ENCODE assay signal across 14 cellular contexts in genomic region chr2:10390369-10390801, GRCh38. TPM values are rescaled to one million over a fixed set of nuclear protein-coding genes. Genes with fewer than 3 reads are reported as not detected.
DNase-seq lines count a peak whose midpoint lies in the region; ATAC-seq, FAIRE-seq and TF ChIP-seq lines count a peak whose summit lies in the region.
"Had no signal": no experiment of that assay in that cellular context is flagged by ENCODE, and none has a peak within 500 bp of the region (broad histone marks: within the 10 kb centered on the region; RNA-seq: fewer than 3 reads in every experiment).

No MANE protein-coding gene starts in this region.

- intact Hi-C loops in heart right ventricle (cut with DNase I): no loop called here

- no peaks in the 10 kb centered on the region for H3K36me3 ChIP-seq in CD4-positive, CD25-positive, alpha-beta regulatory T cell (ENCODE audit: control insufficient read depth, insufficient read depth, low read length)
- H3K36me3 ChIP-seq in bronchial epithelial cell (ENCODE audit: control insufficient read depth, insufficient read depth, low read length) (no peaks in the 10 kb centered on the region), osteoblast (ENCODE audit: insufficient read depth, low read length) (peaks cover 6% of the 10 kb centered on the region), heart right ventricle (no peaks in the 10 kb centered on the region)
- H3K36me3 ChIP-seq: gastrocnemius medialis had no signal

- WGBS in heart right ventricle, 2 donors: 69 to 80% methylated on average over 6 of the region's 6 CpGs

- H3K27ac ChIP-seq in CD4-positive, CD25-positive, alpha-beta regulatory T cell (ENCODE audit: insufficient read depth, low read length, poor library complexity, severe bottlenecking): no peak overlapping the region
- no peak overlapping the region for H3K27ac ChIP-seq in osteoblast (ENCODE audit: low read depth, low read length)
- H3K27ac ChIP-seq in heart right ventricle: no peak overlapping the region
- H3K27ac ChIP-seq: gastrocnemius medialis had no signal

- no peak overlapping the region for H3K4me3 Mint-ChIP-seq in CD4-positive, CD25-positive, alpha-beta regulatory T cell
- H3K4me3 Mint-ChIP-seq: activated CD4-positive, alpha-beta T cell treated with anti-CD3 and anti-CD28 coated beads, Interleukin-2, amount 10 ng/mL, durations not matched to agents 24 days and 14 days had no signal

- no peaks in the 10 kb centered on the region for H3K9me3 Mint-ChIP-seq in CD4-positive, CD25-positive, alpha-beta regulatory T cell
- H3K9me3 Mint-ChIP-seq: activated CD4-positive, alpha-beta T cell treated with anti-CD3 and anti-CD28 coated beads, Interleukin-2, amount 10 ng/mL, durations not matched to agents 24 days and 14 days had no signal

- peaks cover 5% of the 10 kb centered on the region for H3K36me3 Mint-ChIP-seq in CD4-positive, CD25-positive, alpha-beta regulatory T cell

- H3K4me3 ChIP-seq in CD4-positive, CD25-positive, alpha-beta regulatory T cell (ENCODE audit: low read depth, low read length): no peak overlapping the region
- H3K4me3 ChIP-seq in bronchial epithelial cell (ENCODE audit: low read depth, low read length): no peak overlapping the region
- no peak overlapping the region for H3K4me3 ChIP-seq in osteoblast (ENCODE audit: insufficient read depth, low read length)
- H3K4me3 ChIP-seq in heart right ventricle: no peak overlapping the region
- H3K4me3 ChIP-seq: gastrocnemius medialis had no signal

- FAIRE-seq in bronchial epithelial cell (lab: Jason Lieb, UNC): no peak
- FAIRE-seq: astrocyte, kidney had no signal

- peaks cover 7 to 73% (median 29%) of the 10 kb centered on the region in 4 donors for H3K4me1 Mint-ChIP-seq in CD4-positive, CD25-positive, alpha-beta regulatory T cell

- CTCF ChIA-PET in GM10248 (lab: Yijun Ruan, JAX): interaction anchor here (1.0 to 1.5 kb wide), 3 partner anchors 12 to 318 kb away, joined by 3 read pairs; no protein-coding TSS in a partner anchor

- no peaks in the 10 kb centered on the region for H3K27me3 Mint-ChIP-seq in CD4-positive, CD25-positive, alpha-beta regulatory T cell
- H3K27me3 Mint-ChIP-seq: activated CD4-positive, alpha-beta T cell treated with anti-CD3 and anti-CD28 coated beads, Interleukin-2, amount 10 ng/mL, durations not matched to agents 24 days and 14 days had no signal

- no peaks in the 10 kb centered on the region for H3K27me3 ChIP-seq in CD4-positive, CD25-positive, alpha-beta regulatory T cell (ENCODE audit: control insufficient read depth, insufficient read depth, low read length)
- H3K27me3 ChIP-seq in bronchial epithelial cell (ENCODE audit: control insufficient read depth, insufficient read depth, low read length): no peaks in the 10 kb centered on the region
- no peaks in the 10 kb centered on the region for H3K27me3 ChIP-seq in osteoblast (ENCODE audit: insufficient read depth, low read length)
- no peaks in the 10 kb centered on the region for H3K27me3 ChIP-seq in heart right ventricle
- H3K27me3 ChIP-seq: gastrocnemius medialis had no signal

- peaks cover 96% of the 10 kb centered on the region for H3K79me2 ChIP-seq in osteoblast (ENCODE audit: insufficient read depth, low read length)

- H4K20me1 ChIP-seq in osteoblast (ENCODE audit: insufficient read depth, low read length): peaks cover 52% of the 10 kb centered on the region

- H2AFZ ChIP-seq in osteoblast (ENCODE audit: low read length): no peak overlapping the region

- no peak overlapping the region for H3K4me2 ChIP-seq in osteoblast (ENCODE audit: insufficient read depth, low read length)

- TF ChIP-seq CTCF in bronchial epithelial cell (IDR thresholded peaks at IDR 0.05; ENCODE audit: insufficient read depth, low read length, severe bottlenecking): no peak
- no peak for TF ChIP-seq CTCF in osteoblast (IDR thresholded peaks at IDR 0.05; ENCODE audit: extremely low read depth, low read depth, low read length)
- no peak for TF ChIP-seq CTCF in heart right ventricle (IDR thresholded peaks at IDR 0.05)
- no peak for TF ChIP-seq CTCF in GM10248 (IDR thresholded peaks at IDR 0.05; ENCODE audit: control extremely low read depth, extremely low read depth, low read depth, missing control alignments)

- no peak for DNase-seq in CD4-positive, CD25-positive, alpha-beta regulatory T cell
- DNase-seq in MV-4-11 (lab: John Stamatoyannopoulos, UW) (peak; percentile 43), bronchial epithelial cell (ENCODE audit: low read depth) (peak; percentile 56), osteoblast (ENCODE audit: insufficient read length, low spot score, missing footprints) (peak; percentile 89), glomerular visceral epithelial cell (ENCODE audit: extremely low spot score) (no peak), heart right ventricle (no peak), GM10248 (ENCODE audit: extremely low spot score) (no peak), NCI-H1436 treated with DMSO at 0.1 percent for 48 hours (lab: John Stamatoyannopoulos, UW) (no peak)
- DNase-seq: activated CD4-positive, alpha-beta T cell treated with anti-CD3 and anti-CD28 coated beads, Interleukin-2, amount 10 ng/mL, durations not matched to agents 24 days and 14 days; gastrocnemius medialis; kidney; NCI-H1105; NCI-H226 had no signal

- POLR2A ChIA-PET in GM10248 (lab: Yijun Ruan, JAX): no interaction called here

- H3K9me3 ChIP-seq in CD4-positive, CD25-positive, alpha-beta regulatory T cell (ENCODE audit: control insufficient read depth in 2 of 2, low read length in 2 of 2): no peaks in the 10 kb centered on the region
- H3K9me3 ChIP-seq in osteoblast (ENCODE audit: low read depth, low read length) (no peaks in the 10 kb centered on the region), heart right ventricle (no peaks in the 10 kb centered on the region)
- H3K9me3 ChIP-seq: gastrocnemius medialis had no signal

- H3K27ac Mint-ChIP-seq in CD4-positive, CD25-positive, alpha-beta regulatory T cell: peak overlapping the region in 2 of 3 donors; percentile 42 to 75
- H3K27ac Mint-ChIP-seq: activated CD4-positive, alpha-beta T cell treated with anti-CD3 and anti-CD28 coated beads, Interleukin-2, amount 10 ng/mL, durations not matched to agents 24 days and 14 days had no signal

- H3K4me1 ChIP-seq in CD4-positive, CD25-positive, alpha-beta regulatory T cell (ENCODE audit: control insufficient read depth, insufficient read depth, low read length, poor library complexity, severe bottlenecking): peaks cover 19% of the 10 kb centered on the region
- H3K4me1 ChIP-seq in osteoblast (ENCODE audit: insufficient read depth, low read length) (peaks cover 31% of the 10 kb centered on the region), heart right ventricle (peaks cover 15 to 71% (median 45%) of the 10 kb centered on the region in 9 donors)

- ATAC-seq in CD4-positive, CD25-positive, alpha-beta regulatory T cell (ENCODE audit: low read depth in 2 of 2): no peak
- no peak for ATAC-seq in heart right ventricle

RNA-seq across cellular contexts. Expression of gene ODC1, which starts 57.7 kb away (rescaled TPM):
- total RNA-seq in CD4-positive, CD25-positive, alpha-beta regulatory T cell: 105 TPM
- 100 to 1,000 TPM in 2 of 4 donors, 10 to 100 TPM in 2; 74.1 to 113 (median 92.6) TPM for polyA plus RNA-seq in CD4-positive, CD25-positive, alpha-beta regulatory T cell
- 319 and 715 TPM in 2 replicates for total RNA-seq in bronchial epithelial cell
- 106 and 109 TPM in 2 replicates for total RNA-seq in osteoblast
- 10 to 100 TPM; 25.4 to 92.8 (median 56.0) TPM for total RNA-seq in heart right ventricle
- 10 to 100 TPM in 1 of 2 donors, 1 to 10 TPM in 1; 4.1 to 81.9 TPM for polyA plus RNA-seq in heart right ventricle

Comparison
In these comparisons a context has a peak if more than half of its experiments do, and no peak if none do; other contexts are left out.
1. DNase-seq: peak in MV-4-11 (single experiment), bronchial epithelial cell (single experiment) and osteoblast (single experiment); none in CD4-positive, CD25-positive, alpha-beta regulatory T cell (0 of 3), glomerular visceral epithelial cell (single experiment), heart right ventricle (0 of 2), GM10248 (single experiment) and NCI-H1436 treated with DMSO at 0.1 percent for 48 hours (single experiment).